1 cellular context compared by ENCODE assay signal in genomic region chr17:29148257-29148789, GRCh38.
A peak's percentile ranks its signal among the peaks of the same experiment; 100 is the strongest.
TF ChIP-seq lines count a peak whose summit lies in the region.

No MANE protein-coding gene starts in this region.

TF ChIP-seq in K562, 482 proteins besides CTCF, POLR2A, EP300 and RAD21 (continued from another document and continues in another):
- TF ChIP-seq BCLAF1 (IDR thresholded peaks at IDR 0.05; ENCODE audit: borderline replicate concordance in 1 of 2, control insufficient read depth in 1 of 2, low read depth in 2 of 2, low read length in 1 of 2), result no peak
- TF ChIP-seq HBP1 (CRISPR knock-in tag; IDR thresholded peaks at IDR 0.05), result no peak
- no peak for TF ChIP-seq E4F1 (CRISPR knock-in tag; IDR thresholded peaks at IDR 0.05; ENCODE audit: borderline replicate concordance)
- no peak for TF ChIP-seq PBX2 (CRISPR knock-in tag; IDR thresholded peaks at IDR 0.05; ENCODE audit: low read depth)
- TF ChIP-seq PBX2 (tag; conservative IDR thresholded peaks at IDR 0.05; ENCODE audit: low read depth), result no peak
- TF ChIP-seq TBP (optimal IDR thresholded peaks at IDR 0.05; ENCODE audit: low read depth, low read length), result peak; percentile 2
- no peak for TF ChIP-seq RREB1 (CRISPR knock-in tag; IDR thresholded peaks at IDR 0.05)
- TF ChIP-seq HMGN3 (IDR thresholded peaks at IDR 0.05; ENCODE audit: borderline replicate concordance, extremely low read depth, insufficient read length, low read depth, low read length), result no peak
- no peak for TF ChIP-seq ZNF445 (CRISPR knock-in tag; IDR thresholded peaks at IDR 0.05; ENCODE audit: low read depth)
- TF ChIP-seq ZNF408 (CRISPR knock-in tag; IDR thresholded peaks at IDR 0.05; ENCODE audit: low read depth), result no peak
- TF ChIP-seq NBN (IDR thresholded peaks at IDR 0.05; ENCODE audit: low read depth), result no peak
- TF ChIP-seq ZBTB1 (CRISPR knock-in tag; IDR thresholded peaks at IDR 0.05; ENCODE audit: borderline replicate concordance, low read depth), result no peak
- TF ChIP-seq PCBP1 (IDR thresholded peaks at IDR 0.05; ENCODE audit: low read depth, low read length, poor library complexity, severe bottlenecking), result no peak
- no peak for TF ChIP-seq CLOCK (CRISPR knock-in tag; IDR thresholded peaks at IDR 0.05; ENCODE audit: borderline replicate concordance)
- TF ChIP-seq KDM1A (IDR thresholded peaks at IDR 0.05), result 0 out of 4 replicates have a peak, but pooled peaks of 1 of the 2 experiments have one; percentile 26
- no peak for TF ChIP-seq FOXA3 (CRISPR knock-in tag; conservative IDR thresholded peaks at IDR 0.05 in 1 of 2, IDR thresholded peaks at IDR 0.05 in 1 of 2)
- no peak for TF ChIP-seq ZNF175 (CRISPR knock-in tag; IDR thresholded peaks at IDR 0.05; ENCODE audit: low read depth)
- no peak for TF ChIP-seq HMG20B (CRISPR knock-in tag; IDR thresholded peaks at IDR 0.05)
- TF ChIP-seq RUNX1 (IDR thresholded peaks at IDR 0.05; ENCODE audit: low read depth), result no peak
- no peak for TF ChIP-seq SIN3A (IDR thresholded peaks at IDR 0.05; ENCODE audit: borderline replicate concordance in 2 of 2, control insufficient read depth in 1 of 2, low read depth in 2 of 2, low read length in 2 of 2)
- no peak for TF ChIP-seq SMAD4 (CRISPR knock-in tag; conservative IDR thresholded peaks at IDR 0.05)
- TF ChIP-seq ELK1 (CRISPR knock-in tag; IDR thresholded peaks at IDR 0.05), result no peak
- TF ChIP-seq ZNF384 (IDR thresholded peaks at IDR 0.05; ENCODE audit: low read depth, low read length), result no peak
- TF ChIP-seq SP2 (IDR thresholded peaks at IDR 0.05; ENCODE audit: extremely low read depth, low read depth, low read length, poor library complexity, severe bottlenecking), result no peak
- TF ChIP-seq CREBBP (IDR thresholded peaks at IDR 0.05; ENCODE audit: low read depth, low read length), result no peak
- no peak for TF ChIP-seq MTA2 (IDR thresholded peaks at IDR 0.05; ENCODE audit: low read depth)
- TF ChIP-seq ZBTB34 (CRISPR knock-in tag; IDR thresholded peaks at IDR 0.05), result no peak
- TF ChIP-seq PCBP2 (IDR thresholded peaks at IDR 0.05; ENCODE audit: low read depth, low read length, poor library complexity, severe bottlenecking), result no peak
- no peak for TF ChIP-seq ELK3 (CRISPR knock-in tag; IDR thresholded peaks at IDR 0.05)
- no peak for TF ChIP-seq HLTF (IDR thresholded peaks at IDR 0.05)
- TF ChIP-seq HNRNPUL1 (IDR thresholded peaks at IDR 0.05; ENCODE audit: low read length), result no peak
- TF ChIP-seq ILF3 (IDR thresholded peaks at IDR 0.05; ENCODE audit: borderline replicate concordance), result no peak
- TF ChIP-seq ZNF124 (CRISPR knock-in tag; IDR thresholded peaks at IDR 0.05), result no peak
- TF ChIP-seq SMARCB1 (IDR thresholded peaks at IDR 0.05; ENCODE audit: insufficient read length, low read depth), result no peak
